Comparison of ENCODE assay signal across 8 cellular contexts in the genomic region with DNA sequence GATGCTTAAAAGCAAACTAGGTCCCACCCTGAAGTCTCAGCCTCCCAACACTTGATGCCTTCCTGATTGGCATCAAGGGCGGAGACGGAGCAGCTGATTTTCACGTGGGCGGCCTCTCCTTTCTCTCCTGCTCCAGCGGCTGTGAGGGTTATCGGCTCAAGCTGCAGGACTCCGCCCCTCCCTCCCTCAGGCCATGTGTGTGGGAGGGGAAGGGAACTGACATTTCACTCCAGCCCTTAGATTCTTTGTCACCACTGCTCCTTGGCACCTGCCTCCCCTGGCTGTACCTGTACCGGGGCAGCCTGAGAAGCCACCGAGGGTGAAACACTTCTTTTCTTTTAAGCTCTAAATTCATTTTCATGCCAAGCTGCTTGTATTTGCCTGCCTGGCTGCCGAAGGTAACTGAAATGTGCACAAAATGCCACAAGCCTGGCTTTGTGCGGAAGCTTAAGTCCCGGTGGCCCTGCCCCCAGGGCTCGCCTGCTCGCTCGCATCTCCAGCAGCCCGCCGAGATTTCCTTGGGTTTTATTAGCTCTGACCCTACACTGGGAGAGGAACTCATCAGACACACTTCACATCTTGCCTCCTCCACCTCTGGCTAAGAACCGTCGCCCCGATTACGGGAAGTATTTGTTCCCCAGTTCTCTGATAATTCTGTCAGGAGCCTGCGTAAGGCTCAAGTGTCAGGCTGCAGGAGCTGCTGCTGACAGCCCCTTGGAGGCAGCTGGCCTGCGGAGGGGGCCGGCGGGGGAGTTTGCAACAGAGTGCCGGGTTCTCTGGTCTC. TPM values are rescaled to one million over a fixed set of nuclear protein-coding genes. Genes with fewer than 3 reads are reported as not detected.
DNase-seq lines count a peak whose midpoint lies in the region; ATAC-seq lines count a peak whose summit lies in the region.

No MANE protein-coding gene starts in this region.

- H3K36me3 Mint-ChIP-seq in stimulated activated naive B cell treated with anti-CD40 and anti-IgM and Interleukin-4, amounts not matched to agents 10 μg/mL and 1 μg/mL and 100 μg/mL, for 72 hours, result peaks cover 25 to 53% of the 10 kb centered on the region in 2 donors
- H3K36me3 Mint-ChIP-seq in CD8-positive, alpha-beta memory T cell, result peaks cover 18 to 26% (median 24%) of the 10 kb centered on the region in 3 donors

- H3K9me3 Mint-ChIP-seq in stimulated activated naive B cell treated with anti-CD40 and anti-IgM and Interleukin-4, amounts not matched to agents 10 μg/mL and 1 μg/mL and 100 μg/mL, for 72 hours, result no peaks in the 10 kb centered on the region
- H3K9me3 Mint-ChIP-seq in CD8-positive, alpha-beta memory T cell, result peaks cover 8 to 26% (median 13%) of the 10 kb centered on the region in 5 donors

- peak overlapping the region; percentile 33 for H3K27ac Mint-ChIP-seq in stimulated activated naive B cell treated with anti-CD40 and anti-IgM and Interleukin-4, amounts not matched to agents 10 μg/mL and 1 μg/mL and 100 μg/mL, for 72 hours
- H3K27ac Mint-ChIP-seq in CD8-positive, alpha-beta memory T cell, result no peak overlapping the region

- no peak overlapping the region for H3K4me3 ChIP-seq in CD8-positive, alpha-beta memory T cell (ENCODE audit: low read length)

- H3K27me3 ChIP-seq in CD8-positive, alpha-beta memory T cell (ENCODE audit: insufficient read depth, low read length, poor library complexity, severe bottlenecking), result no peaks in the 10 kb centered on the region

- DNase-seq in NCI-H1105 treated with DMSO at 0.1 percent for 48 hours (lab: John Stamatoyannopoulos, UW) (peak; percentile 87), amniotic epithelial cell (ENCODE audit: low read depth) (peak; percentile 41), iris pigment epithelial cell (ENCODE audit: low read depth) (peak; percentile 19), NCI-H1436 treated with DMSO at 0.1 percent for 48 hours (lab: John Stamatoyannopoulos, UW) (no peak), NAMALWA (ENCODE audit: low spot score) (no peak), HPDE6-E6E7 (ENCODE audit: extremely low spot score) (no peak)
- DNase-seq in stimulated activated naive B cell treated with anti-CD40 and anti-IgM and Interleukin-4, amounts not matched to agents 10 μg/mL and 1 μg/mL and 100 μg/mL, for 72 hours, result no peak
- no peak for DNase-seq in CD8-positive, alpha-beta memory T cell

- peak overlapping the region; percentile 27 to 41 for H3K4me3 Mint-ChIP-seq in stimulated activated naive B cell treated with anti-CD40 and anti-IgM and Interleukin-4, amounts not matched to agents 10 μg/mL and 1 μg/mL and 100 μg/mL, for 72 hours
- H3K4me3 Mint-ChIP-seq in CD8-positive, alpha-beta memory T cell, result no peak overlapping the region

- ATAC-seq in stimulated activated naive B cell treated with anti-CD40 and anti-IgM and Interleukin-4, amounts not matched to agents 10 μg/mL and 1 μg/mL and 100 μg/mL, for 72 hours (replicated peaks), result peak; percentile 49 to 57

- peaks cover 20 to 23% of the 10 kb centered on the region in 2 donors for H3K27me3 Mint-ChIP-seq in stimulated activated naive B cell treated with anti-CD40 and anti-IgM and Interleukin-4, amounts not matched to agents 10 μg/mL and 1 μg/mL and 100 μg/mL, for 72 hours
- peaks cover 0 to 4% of the 10 kb centered on the region in 2 donors for H3K27me3 Mint-ChIP-seq in CD8-positive, alpha-beta memory T cell

- no peaks in the 10 kb centered on the region for H3K4me1 ChIP-seq in CD8-positive, alpha-beta memory T cell (ENCODE audit: insufficient read depth, low read length)

- H3K36me3 ChIP-seq in CD8-positive, alpha-beta memory T cell (ENCODE audit: insufficient read depth, low read length), result peaks cover 4% of the 10 kb centered on the region

- no peak overlapping the region for H3K27ac ChIP-seq in CD8-positive, alpha-beta memory T cell (ENCODE audit: low read depth, low read length)

- peaks cover 12% of the 10 kb centered on the region in 2 donors for H3K4me1 Mint-ChIP-seq in stimulated activated naive B cell treated with anti-CD40 and anti-IgM and Interleukin-4, amounts not matched to agents 10 μg/mL and 1 μg/mL and 100 μg/mL, for 72 hours
- H3K4me1 Mint-ChIP-seq in CD8-positive, alpha-beta memory T cell, result no peaks in the 10 kb centered on the region

- POLR2A ChIA-PET in CD8-positive, alpha-beta memory T cell (lab: Charles Lee), result no interaction called here

- CTCF ChIA-PET in CD8-positive, alpha-beta memory T cell (lab: Charles Lee), result interaction anchor here (1.0 to 1.4 kb wide), 4 partner anchors 25 to 322 kb away, joined by 3 to 4 read pairs (median 4); partner anchors contain the start of gene PPIL1

- peaks cover 9% of the 10 kb centered on the region for H3K9me3 ChIP-seq in CD8-positive, alpha-beta memory T cell (ENCODE audit: low read length)

RNA-seq across cellular contexts. Expression of gene CPNE5, which starts 9.6 kb away (rescaled TPM):
- total RNA-seq in CD8-positive, alpha-beta memory T cell, result under 1 TPM; 0.29 to 0.59 TPM
- 0.44 TPM for polyA plus RNA-seq in CD8-positive, alpha-beta memory T cell

RNA-seq across cellular contexts. Expression of gene PPIL1, which starts 25.8 kb away (rescaled TPM):
- total RNA-seq in CD8-positive, alpha-beta memory T cell, result 10 to 100 TPM; 66.6 to 68.8 TPM
- 23.3 TPM for polyA plus RNA-seq in CD8-positive, alpha-beta memory T cell

RNA-seq across cellular contexts. Expression of gene C6orf89, which starts 36.9 kb away (rescaled TPM):
- total RNA-seq in CD8-positive, alpha-beta memory T cell, result 10 to 100 TPM; 37.4 to 40.0 TPM
- 51.6 TPM for polyA plus RNA-seq in CD8-positive, alpha-beta memory T cell

Comparison
In these comparisons a context has a peak if more than half of its experiments do, and no peak if none do; other contexts are left out.
1. DNase-seq: peak in NCI-H1105 treated with DMSO at 0.1 percent for 48 hours (single experiment), amniotic epithelial cell (single experiment) and iris pigment epithelial cell (single experiment); none in stimulated activated naive B cell treated with anti-CD40 and anti-IgM and Interleukin-4, amounts not matched to agents 10 μg/mL and 1 μg/mL and 100 μg/mL, for 72 hours (single experiment), NCI-H1436 treated with DMSO at 0.1 percent for 48 hours (single experiment), NAMALWA (single experiment), HPDE6-E6E7 (single experiment) and CD8-positive, alpha-beta memory T cell (0 of 5).
2. H3K4me3 Mint-ChIP-seq: peak in stimulated activated naive B cell treated with anti-CD40 and anti-IgM and Interleukin-4, amounts not matched to agents 10 μg/mL and 1 μg/mL and 100 μg/mL, for 72 hours (2 of 2); none in CD8-positive, alpha-beta memory T cell (0 of 7).